ENCODE assay signal across 21 cellular contexts in genomic region chr2:160329196-160329595, GRCh38.
DNase-seq lines count a peak whose midpoint lies in the region; TF ChIP-seq lines count a peak whose summit lies in the region.
"Had no signal": no experiment of that assay in that cellular context is flagged by ENCODE, and none has a peak within 500 bp of the region (broad histone marks: within the 10 kb centered on the region; RNA-seq: fewer than 3 reads in every experiment).

No MANE protein-coding gene starts in this region.

- no peak overlapping the region for H3K4me3 ChIP-seq in fibroblast of lung (replicated peaks in 1 of 4; ENCODE audit: control extremely low read depth in 1 of 4, insufficient read depth in 1 of 4, low read depth in 3 of 4, low read length in 4 of 4)
- no peak overlapping the region for H3K4me3 ChIP-seq in liver (ENCODE audit: low read depth in 1 of 3, low read length in 3 of 3)
- H3K4me3 ChIP-seq in smooth muscle cell: no peak overlapping the region
- H3K4me3 ChIP-seq: dorsolateral prefrontal cortex, sigmoid colon had no signal

- H3K27me3 ChIP-seq in fibroblast of lung (ENCODE audit: control insufficient read depth, insufficient read depth, low read length) (no peaks in the 10 kb centered on the region), liver (ENCODE audit: control insufficient read depth in 4 of 4, insufficient read depth in 4 of 4, low read length in 3 of 4) (no peaks in the 10 kb centered on the region), smooth muscle cell (ENCODE audit: low read depth) (no peaks in the 10 kb centered on the region)
- H3K27me3 ChIP-seq: dorsolateral prefrontal cortex, sigmoid colon had no signal

- no peaks in the 10 kb centered on the region for H3K9me3 ChIP-seq in fibroblast of lung (ENCODE audit: control insufficient read depth, insufficient read depth, low read depth, low read length)
- no peaks in the 10 kb centered on the region for H3K9me3 ChIP-seq in liver (ENCODE audit: control insufficient read depth in 4 of 4, low read length in 3 of 4)
- no peaks in the 10 kb centered on the region for H3K9me3 ChIP-seq in smooth muscle cell (replicated peaks; ENCODE audit: low read depth)
- H3K9me3 ChIP-seq: sigmoid colon had no signal

- H3K27ac Mint-ChIP-seq in activated naive CD4-positive, alpha-beta T cell treated with anti-CD3 and anti-CD28 coated beads, Interleukin-2, amount 50 U/mL, for 24 hours: peak overlapping the region; percentile 52
- H3K27ac Mint-ChIP-seq: activated B cell treated with CpG ODN at 0.5 μM for 24 hours; activated T-helper 1 cell treated with anti-CD3 and anti-CD28 coated beads, Interleukin-12 subunit alpha, Interleukin-12 subunit beta, Interleukin-2, Interleukin-4 antibody, amounts not matched to agents 30 ng/mL and 10 ng/mL and 1 ng/mL, durations not matched to agents 14 hours and 24 hours and 36 hours; stimulated activated naive B cell treated with anti-CD40 and anti-IgM and Interleukin-4, amounts not matched to agents 10 μg/mL and 1 μg/mL and 100 μg/mL, for 72 hours; T-helper 2 cell treated with Interferon-gamma antibody and Interleukin-4, amounts not matched to agents 5 μg/mL and 100 μg/mL, for 36 hours had no signal

- no peaks in the 10 kb centered on the region for H3K27me3 Mint-ChIP-seq in activated naive CD4-positive, alpha-beta T cell treated with anti-CD3 and anti-CD28 coated beads, Interleukin-2, amount 50 U/mL, for 24 hours
- H3K27me3 Mint-ChIP-seq: activated B cell treated with CpG ODN at 0.5 μM for 24 hours; stimulated activated naive B cell treated with anti-CD40 and anti-IgM and Interleukin-4, amounts not matched to agents 10 μg/mL and 1 μg/mL and 100 μg/mL, for 72 hours had no signal

- DNase-seq in activated naive CD4-positive, alpha-beta T cell treated with anti-CD3 and anti-CD28 coated beads, Interleukin-2, amount 50 U/mL, for 16 hours: no peak
- DNase-seq in fibroblast of lung (ENCODE audit: low read depth in 2 of 2): no peak
- DNase-seq in smooth muscle cell (lab: John Stamatoyannopoulos, UW; ENCODE audit: unreplicated experiment): no peak
- no peak for DNase-seq in putamen (ENCODE audit: low spot score)
- DNase-seq in GM20000 (ENCODE audit: low spot score): no peak
- DNase-seq in kidney glomerular epithelial cell (lab: John Stamatoyannopoulos, UW): no peak
- DNase-seq: activated B cell treated with CpG ODN at 0.5 μM for 24 hours; dorsolateral prefrontal cortex; EL; erythroblast; NCI-H1048; NCI-H1930; NCI-H446 treated with DMSO at 0.1 percent for 48 hours; NK-92 treated with Interleukin-12 subunit alpha and Interleukin-12 subunit beta, amount 100 ng/mL, for 24 hours; sigmoid colon; stimulated activated CD4-positive, alpha-beta T cell treated with anti-CD3 and anti-CD28 coated beads, Interleukin-1b, Interleukin-23, amount 100 ng/mL, for 48 hours; stimulated activated naive B cell treated with anti-CD40 and anti-IgM and Interleukin-4, amounts not matched to agents 10 μg/mL and 1 μg/mL and 100 μg/mL, for 72 hours had no signal

- no peak overlapping the region for H2AFZ ChIP-seq in fibroblast of lung (ENCODE audit: low read length)
- no peak overlapping the region for H2AFZ ChIP-seq in smooth muscle cell (ENCODE audit: low read depth)

- H3K4me1 Mint-ChIP-seq in activated naive CD4-positive, alpha-beta T cell treated with anti-CD3 and anti-CD28 coated beads, Interleukin-2, amount 50 U/mL, for 24 hours: peaks cover 97% of the 10 kb centered on the region

- H3K4me1 ChIP-seq in fibroblast of lung (ENCODE audit: control insufficient read depth, extremely low read depth, insufficient read depth, low read length) (peaks cover 11% of the 10 kb centered on the region), liver (ENCODE audit: control insufficient read depth in 4 of 4, insufficient read depth in 4 of 4, low read length in 3 of 4) (peaks cover 3 to 19% (median 11%) of the 10 kb centered on the region in 4 donors), smooth muscle cell (ENCODE audit: low read depth) (peaks cover 49% of the 10 kb centered on the region)

- 45% methylated on average over 7 of the region's 7 CpGs for WGBS in liver
- 74% methylated on average over 7 of the region's 7 CpGs for WGBS in smooth muscle cell (ENCODE audit: low lambda C conversion rate)

- peak; percentile 24 to 26 for TF ChIP-seq RAD21 in liver (IDR thresholded peaks at IDR 0.05)

- no peaks in the 10 kb centered on the region for H3K9me3 Mint-ChIP-seq in activated naive CD4-positive, alpha-beta T cell treated with anti-CD3 and anti-CD28 coated beads, Interleukin-2, amount 50 U/mL, for 24 hours
- H3K9me3 Mint-ChIP-seq: activated B cell treated with CpG ODN at 0.5 μM for 24 hours; activated T-helper 1 cell treated with anti-CD3 and anti-CD28 coated beads, Interleukin-12 subunit alpha, Interleukin-12 subunit beta, Interleukin-2, Interleukin-4 antibody, amounts not matched to agents 30 ng/mL and 10 ng/mL and 1 ng/mL, durations not matched to agents 14 hours and 24 hours and 36 hours; stimulated activated naive B cell treated with anti-CD40 and anti-IgM and Interleukin-4, amounts not matched to agents 10 μg/mL and 1 μg/mL and 100 μg/mL, for 72 hours; T-helper 2 cell treated with Interferon-gamma antibody and Interleukin-4, amounts not matched to agents 5 μg/mL and 100 μg/mL, for 36 hours had no signal

- H3K27ac ChIP-seq in fibroblast of lung (ENCODE audit: insufficient read depth, low read length) (peak overlapping the region; percentile 16), liver (ENCODE audit: low read depth in 1 of 2, low read length in 2 of 2) (no peak overlapping the region), smooth muscle cell (ENCODE audit: low read depth) (peak overlapping the region; percentile 67)
- H3K27ac ChIP-seq: dorsolateral prefrontal cortex had no signal

- peaks cover 2% of the 10 kb centered on the region for H4K20me1 ChIP-seq in fibroblast of lung (ENCODE audit: control insufficient read depth, extremely low read depth, insufficient read depth, low read length)
- H4K20me1 ChIP-seq in smooth muscle cell (ENCODE audit: low read depth): peaks cover 98% of the 10 kb centered on the region

- peaks cover 22% of the 10 kb centered on the region for H3F3A ChIP-seq in smooth muscle cell (ENCODE audit: low read depth)

- H3K79me2 ChIP-seq in fibroblast of lung (ENCODE audit: control insufficient read depth, insufficient read depth, low read length): peaks cover 83% of the 10 kb centered on the region
- H3K79me2 ChIP-seq in smooth muscle cell (ENCODE audit: low read depth): peaks cover 100% of the 10 kb centered on the region

- no peaks in the 10 kb centered on the region for H3K36me3 ChIP-seq in fibroblast of lung (ENCODE audit: control insufficient read depth, insufficient read depth, low read length)
- H3K36me3 ChIP-seq in liver (ENCODE audit: control insufficient read depth in 4 of 4, insufficient read depth in 3 of 4, low read depth in 1 of 4, low read length in 3 of 4): no peaks in the 10 kb centered on the region
- no peaks in the 10 kb centered on the region for H3K36me3 ChIP-seq in smooth muscle cell (ENCODE audit: low read depth)
- H3K36me3 ChIP-seq: sigmoid colon had no signal

- H3K9ac ChIP-seq in fibroblast of lung (ENCODE audit: insufficient read depth, low read length) (no peak overlapping the region), liver (ENCODE audit: low read depth in 1 of 2, low read length in 2 of 2) (no peak overlapping the region), smooth muscle cell (ENCODE audit: low read depth) (no peak overlapping the region)

- TF ChIP-seq CTCF in fibroblast of lung (conservative IDR thresholded peaks at IDR 0.05 in 1 of 2, IDR thresholded peaks at IDR 0.05 in 1 of 2; ENCODE audit: low read depth in 1 of 2, low read length in 2 of 2) (no peak), liver (IDR thresholded peaks at IDR 0.05; ENCODE audit: low read depth, low read length, missing input control) (no peak), smooth muscle cell (IDR thresholded peaks at IDR 0.05; ENCODE audit: borderline replicate concordance, insufficient read depth, poor library complexity, severe bottlenecking) (no peak), GM20000 (IDR thresholded peaks at IDR 0.05; ENCODE audit: extremely low read depth, missing control alignments) (no peak)

- H3K4me3 Mint-ChIP-seq in activated naive CD4-positive, alpha-beta T cell treated with anti-CD3 and anti-CD28 coated beads, Interleukin-2, amount 50 U/mL, for 24 hours: peak overlapping the region; percentile 63
- H3K4me3 Mint-ChIP-seq: activated B cell treated with CpG ODN at 0.5 μM for 24 hours; activated T-helper 1 cell treated with anti-CD3 and anti-CD28 coated beads, Interleukin-12 subunit alpha, Interleukin-12 subunit beta, Interleukin-2, Interleukin-4 antibody, amounts not matched to agents 30 ng/mL and 10 ng/mL and 1 ng/mL, durations not matched to agents 14 hours and 24 hours and 36 hours; stimulated activated naive B cell treated with anti-CD40 and anti-IgM and Interleukin-4, amounts not matched to agents 10 μg/mL and 1 μg/mL and 100 μg/mL, for 72 hours; T-helper 2 cell treated with Interferon-gamma antibody and Interleukin-4, amounts not matched to agents 5 μg/mL and 100 μg/mL, for 36 hours had no signal

- peaks cover 2% of the 10 kb centered on the region for H3K36me3 Mint-ChIP-seq in activated naive CD4-positive, alpha-beta T cell treated with anti-CD3 and anti-CD28 coated beads, Interleukin-2, amount 50 U/mL, for 24 hours
- H3K36me3 Mint-ChIP-seq: stimulated activated naive B cell treated with anti-CD40 and anti-IgM and Interleukin-4, amounts not matched to agents 10 μg/mL and 1 μg/mL and 100 μg/mL, for 72 hours had no signal

- peak overlapping the region; percentile 8 for H3K4me2 ChIP-seq in fibroblast of lung (ENCODE audit: extremely low read depth, insufficient read depth, low read length)
- H3K4me2 ChIP-seq in smooth muscle cell: no peak overlapping the region

Comparison
In these comparisons a context has a peak if more than half of its experiments do, and no peak if none do; other contexts are left out.
1. H3K27ac ChIP-seq: peak in fibroblast of lung (single experiment) and smooth muscle cell (single experiment); none in liver (0 of 2).